In genomic region chr15:51828621-51829359, GRCh38 we compare ENCODE assay signal across 8 cellular contexts. TPM values are rescaled to one million over a fixed set of nuclear protein-coding genes. Genes with fewer than 3 reads are reported as not detected.
A peak's percentile ranks its signal among the peaks of the same experiment; 100 is the strongest.
DNase-seq lines count a peak whose midpoint lies in the region; ATAC-seq, FAIRE-seq and TF ChIP-seq lines count a peak whose summit lies in the region.

No MANE protein-coding gene starts in this region.

- intact Hi-C loops in Right ventricle myocardium superior (cut with DNase I): no loop called here
- intact Hi-C loops in lower lobe of right lung (cut with DNase I): no loop called here

- DNase-seq in right atrium auricular region (ENCODE audit: low spot score): no peak
- DNase-seq in Right ventricle myocardium superior: no peak
- no peak for DNase-seq in activated naive CD8-positive, alpha-beta T cell treated with anti-CD3 and anti-CD28 coated beads, Interleukin-2, amount 50 U/mL, for 24 hours
- peak; percentile 51 for DNase-seq in lower lobe of right lung
- peak; percentile 47 for DNase-seq in urothelium cell line (ENCODE audit: low spot score)
- no peak for DNase-seq in NCI-H187 treated with DMSO at 0.1 percent for 48 hours (lab: John Stamatoyannopoulos, UW)
- no peak for DNase-seq in NCI-H82 treated with DMSO at 0.1 percent for 48 hours (lab: John Stamatoyannopoulos, UW; ENCODE audit: unreplicated experiment)
- DNase-seq in medulla oblongata (ENCODE audit: extremely low spot score): no peak

- H3K27ac ChIP-seq in right atrium auricular region: peak overlapping the region; percentile 94 to 97
- H3K27ac ChIP-seq in lower lobe of right lung: peak overlapping the region; percentile 96

- FAIRE-seq in urothelium cell line (lab: Jason Lieb, UNC): no peak

- H3K9me3 ChIP-seq in right atrium auricular region: no peaks in the 10 kb centered on the region
- no peaks in the 10 kb centered on the region for H3K9me3 ChIP-seq in lower lobe of right lung

- H3K27me3 ChIP-seq in right atrium auricular region (no peaks in the 10 kb centered on the region), lower lobe of right lung (ENCODE audit: low read depth) (no peaks in the 10 kb centered on the region)

- no peaks in the 10 kb centered on the region for H3K9me3 Mint-ChIP-seq in activated naive CD8-positive, alpha-beta T cell treated with anti-CD3 and anti-CD28 coated beads, Interleukin-2, amount 50 U/mL, for 24 hours

- H3K4me3 ChIP-seq in right atrium auricular region: no peak overlapping the region
- H3K4me3 ChIP-seq in lower lobe of right lung: peak overlapping the region; percentile 92

- H3K4me1 Mint-ChIP-seq in activated naive CD8-positive, alpha-beta T cell treated with anti-CD3 and anti-CD28 coated beads, Interleukin-2, amount 50 U/mL, for 24 hours: peaks cover 42% of the 10 kb centered on the region

- H3K27ac Mint-ChIP-seq in activated naive CD8-positive, alpha-beta T cell treated with anti-CD3 and anti-CD28 coated beads, Interleukin-2, amount 50 U/mL, for 24 hours: no peak overlapping the region

- ATAC-seq in Right ventricle myocardium superior (ENCODE audit: poor library complexity) (no peak), lower lobe of right lung (peak; percentile 57 to 63)
- no peak for ATAC-seq in activated naive CD8-positive, alpha-beta T cell treated with anti-CD3 and anti-CD28 coated beads, Interleukin-2, amount 50 U/mL, for 24 hours

- H3K36me3 ChIP-seq in right atrium auricular region: no peaks in the 10 kb centered on the region
- no peaks in the 10 kb centered on the region for H3K36me3 ChIP-seq in lower lobe of right lung

- H3K36me3 Mint-ChIP-seq in activated naive CD8-positive, alpha-beta T cell treated with anti-CD3 and anti-CD28 coated beads, Interleukin-2, amount 50 U/mL, for 24 hours (ENCODE audit: low read depth): peaks cover 2% of the 10 kb centered on the region

- no peaks in the 10 kb centered on the region for H3K27me3 Mint-ChIP-seq in activated naive CD8-positive, alpha-beta T cell treated with anti-CD3 and anti-CD28 coated beads, Interleukin-2, amount 50 U/mL, for 24 hours

- H3K4me3 Mint-ChIP-seq in activated naive CD8-positive, alpha-beta T cell treated with anti-CD3 and anti-CD28 coated beads, Interleukin-2, amount 50 U/mL, for 24 hours: peak overlapping the region; percentile 95

- H3K4me1 ChIP-seq in right atrium auricular region (peaks cover 0 to 30% of the 10 kb centered on the region in 2 donors), lower lobe of right lung (peaks cover 37% of the 10 kb centered on the region)

- TF ChIP-seq CTCF in right atrium auricular region (IDR thresholded peaks at IDR 0.05) (no peak), lower lobe of right lung (IDR thresholded peaks at IDR 0.05) (no peak)

RNA-seq across cellular contexts. Expression of gene TMOD3, which starts 0.7 kb away (rescaled TPM):
- total RNA-seq in right atrium auricular region (10 to 100 TPM; 18.7 to 19.7 TPM), Right ventricle myocardium superior (17.6 TPM), lower lobe of right lung (73.7 TPM)

Comparison
In these comparisons a context has a peak if more than half of its experiments do, and no peak if none do; other contexts are left out.
1. DNase-seq: peak in lower lobe of right lung (single experiment) and urothelium cell line (single experiment); none in right atrium auricular region (single experiment), Right ventricle myocardium superior (single experiment), activated naive CD8-positive, alpha-beta T cell treated with anti-CD3 and anti-CD28 coated beads, Interleukin-2, amount 50 U/mL, for 24 hours (single experiment), NCI-H187 treated with DMSO at 0.1 percent for 48 hours (single experiment), NCI-H82 treated with DMSO at 0.1 percent for 48 hours (single experiment) and medulla oblongata (single experiment).
2. ATAC-seq: peak in lower lobe of right lung (2 of 2); none in Right ventricle myocardium superior (single experiment) and activated naive CD8-positive, alpha-beta T cell treated with anti-CD3 and anti-CD28 coated beads, Interleukin-2, amount 50 U/mL, for 24 hours (single experiment).